In the genomic region with DNA sequence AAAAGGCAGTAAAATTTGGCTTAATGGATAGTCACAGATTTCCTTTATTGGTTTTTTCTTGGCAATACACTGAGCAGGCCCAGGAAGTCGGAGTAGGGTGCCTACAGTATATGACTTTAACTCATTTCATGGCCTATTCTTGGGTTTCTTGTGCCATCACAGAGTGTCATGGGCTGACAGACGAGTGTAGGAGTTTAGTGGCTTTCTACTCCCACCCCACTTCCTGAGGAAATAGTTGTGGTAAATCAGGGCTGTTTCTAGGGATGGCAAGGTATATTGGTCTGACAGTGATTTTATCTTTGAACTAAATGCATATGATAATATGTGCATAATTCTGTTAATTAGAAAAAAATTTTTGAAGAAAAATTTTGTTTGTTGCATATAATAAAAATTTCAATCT, we compare ENCODE assay signal across 13 cellular contexts.
A peak's percentile ranks its signal among the peaks of the same experiment; 100 is the strongest.
DNase-seq lines count a peak whose midpoint lies in the region; ATAC-seq and TF ChIP-seq lines count a peak whose summit lies in the region.
"Had no signal": no experiment of that assay in that cellular context is flagged by ENCODE, and none has a peak within 500 bp of the region (broad histone marks: within the 10 kb centered on the region; RNA-seq: fewer than 3 reads in every experiment).

No MANE protein-coding gene starts in this region.

- peaks cover 4% of the 10 kb centered on the region for H3F3A ChIP-seq in MM.1S (ENCODE audit: insufficient read depth, low read length)

- H3K27ac ChIP-seq in MM.1S (ENCODE audit: low read length), result no peak overlapping the region
- H3K27ac ChIP-seq in RWPE1, result no peak overlapping the region
- H3K27ac ChIP-seq: psoas muscle had no signal

- no peaks in the 10 kb centered on the region for H3K36me3 ChIP-seq in MM.1S (replicated peaks; ENCODE audit: insufficient read depth, low read length)

- H2AFZ ChIP-seq in MM.1S (ENCODE audit: low read length), result no peak overlapping the region

- H3K79me2 ChIP-seq in MM.1S (ENCODE audit: low read length), result no peaks in the 10 kb centered on the region

- H4K20me1 ChIP-seq in MM.1S (ENCODE audit: insufficient read depth, low read length), result no peaks in the 10 kb centered on the region

- DNase-seq in activated effector memory CD4-positive, alpha-beta T cell treated with anti-CD3 and anti-CD28 coated beads, Interleukin-2, amount 50 U/mL, for 16 hours, result peak; percentile 64
- no peak for DNase-seq in activated effector memory CD4-positive, alpha-beta T cell treated with Interleukin-2 at 50 U/mL for 16 hours
- peak; percentile 68 for DNase-seq in MM.1S
- DNase-seq in activated naive CD4-positive, alpha-beta T cell treated with anti-CD3 and anti-CD28 coated beads, Interleukin-2, amount 50 U/mL, for 16 hours, result peak; percentile 21
- DNase-seq in stimulated activated naive CD8-positive, alpha-beta T cell treated with anti-CD3 and anti-CD28 coated beads, Interleukin-15, Interleukin-2, amounts not matched to agents 100 U/mL and 50 U/mL, for 24 hours, result peak; percentile 32
- DNase-seq in GDM1 (lab: John Stamatoyannopoulos, UW), result no peak
- no peak for DNase-seq in RWPE1 (ENCODE audit: low spot score)
- DNase-seq in activated CD8-positive, alpha-beta memory T cell treated with anti-CD3 and anti-CD28 coated beads for 24 hours, result no peak
- DNase-seq: H7, NCI-H1436, NCI-H524, psoas muscle had no signal

- no peaks in the 10 kb centered on the region for H3K9me3 ChIP-seq in MM.1S (replicated peaks; ENCODE audit: insufficient read depth, low read length)
- H3K9me3 ChIP-seq: psoas muscle had no signal

- no peak for TF ChIP-seq CTCF in MM.1S (IDR thresholded peaks at IDR 0.05; ENCODE audit: low read length)
- TF ChIP-seq CTCF in RWPE1 (conservative IDR thresholded peaks at IDR 0.05; ENCODE audit: low read depth), result no peak

- peak overlapping the region; percentile 15; the same call in 1 of the 2 replicates for H3K4me2 ChIP-seq in MM.1S (ENCODE audit: low read depth, low read length)

- no peaks in the 10 kb centered on the region for H3K9me2 ChIP-seq in MM.1S (replicated peaks; ENCODE audit: insufficient read depth, low read length)

- ATAC-seq in stimulated activated naive CD8-positive, alpha-beta T cell treated with anti-CD3 and anti-CD28 coated beads, Interleukin-15, Interleukin-2, amounts not matched to agents 100 U/mL and 50 U/mL, for 24 hours, result peak; percentile 84
- ATAC-seq: psoas muscle; stimulated activated memory B cell treated with anti-CD40 and anti-IgM and Interleukin-4, amounts not matched to agents 10 μg/mL and 1 μg/mL and 100 μg/mL, for 72 hours had no signal

- no peak overlapping the region for H3K9ac ChIP-seq in MM.1S (ENCODE audit: low read length)

- POLR2A ChIA-PET in RWPE1 (lab: Yijun Ruan, JAX; ENCODE audit: low non-redundant PET), result no interaction called here

- CTCF ChIA-PET in RWPE1 (lab: Yijun Ruan, JAX), result no interaction called here

- peaks cover 18% of the 10 kb centered on the region for H3K4me1 ChIP-seq in MM.1S (ENCODE audit: low read length)

- no peak overlapping the region for H3K4me3 ChIP-seq in MM.1S (ENCODE audit: low read length)
- H3K4me3 ChIP-seq: psoas muscle had no signal

- no peaks in the 10 kb centered on the region for H3K27me3 ChIP-seq in MM.1S (replicated peaks; ENCODE audit: insufficient read depth, low read length)

Comparison
In these comparisons a context has a peak if more than half of its experiments do, and no peak if none do; other contexts are left out.
1. DNase-seq: peak in activated effector memory CD4-positive, alpha-beta T cell treated with anti-CD3 and anti-CD28 coated beads, Interleukin-2, amount 50 U/mL, for 16 hours (single experiment), MM.1S (single experiment), activated naive CD4-positive, alpha-beta T cell treated with anti-CD3 and anti-CD28 coated beads, Interleukin-2, amount 50 U/mL, for 16 hours (single experiment) and stimulated activated naive CD8-positive, alpha-beta T cell treated with anti-CD3 and anti-CD28 coated beads, Interleukin-15, Interleukin-2, amounts not matched to agents 100 U/mL and 50 U/mL, for 24 hours (single experiment); none in activated effector memory CD4-positive, alpha-beta T cell treated with Interleukin-2 at 50 U/mL for 16 hours (single experiment), GDM1 (single experiment), RWPE1 (single experiment) and activated CD8-positive, alpha-beta memory T cell treated with anti-CD3 and anti-CD28 coated beads for 24 hours (single experiment).